Comparison of ENCODE assay signal across 19 cellular contexts in the genomic region with DNA sequence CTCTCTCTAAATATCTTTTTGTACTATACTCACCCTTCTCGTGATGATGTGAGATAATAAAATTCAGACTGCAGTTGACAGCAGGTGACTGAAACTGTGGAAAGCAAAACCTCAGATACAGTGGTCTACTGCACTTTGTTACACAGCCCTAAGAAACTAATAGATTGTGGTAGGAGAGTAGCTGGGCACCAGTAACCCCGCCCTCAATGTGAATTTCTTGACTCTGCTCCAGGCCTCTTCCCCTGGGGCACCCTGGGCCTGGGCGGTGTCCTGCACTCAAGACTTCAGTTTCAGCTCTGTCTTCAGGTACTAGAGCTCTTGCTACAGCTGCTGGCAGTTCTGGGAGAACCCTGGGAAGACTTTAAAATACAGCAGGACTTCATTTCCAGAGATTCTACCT.
DNase-seq lines count a peak whose midpoint lies in the region; ATAC-seq, FAIRE-seq and TF ChIP-seq lines count a peak whose summit lies in the region.
"Had no signal": no experiment of that assay in that cellular context is flagged by ENCODE, and none has a peak within 500 bp of the region (broad histone marks: within the 10 kb centered on the region; RNA-seq: fewer than 3 reads in every experiment).

No MANE protein-coding gene starts in this region.

- no peak for TF ChIP-seq EP300 in GM12878 (IDR thresholded peaks at IDR 0.05; ENCODE audit: borderline replicate concordance in 1 of 2, control insufficient read depth in 1 of 2, low read depth in 2 of 2, low read length in 2 of 2)

- no peaks in the 10 kb centered on the region for H3K9me3 Mint-ChIP-seq in neural progenitor cell

- no peaks in the 10 kb centered on the region for H3F3A ChIP-seq in neural progenitor cell (ENCODE audit: low read depth)

- ATAC-seq in DND-41 (ENCODE audit: insufficient read depth, low read depth) (no peak), GM19025 (IDR thresholded peaks at IDR 0.05; ENCODE audit: low read depth, unreplicated experiment) (peak; percentile 59), GM12878 (peak; percentile 83), HG03280 (IDR thresholded peaks at IDR 0.05; ENCODE audit: unreplicated experiment) (no peak)
- ATAC-seq: HCT116 had no signal

- intact Hi-C loops in GM12878 (cut with micrococcal nuclease; ENCODE audit: unreplicated experiment): no loop called here

- 0 out of 2 replicates have a peak overlapping the region, but pooled peaks have one; percentile 23 for H3K27ac ChIP-seq in DND-41 (ENCODE audit: low read length)
- no peak overlapping the region for H3K27ac ChIP-seq in GM12878 (ENCODE audit: control insufficient read depth, insufficient read depth)
- no peak overlapping the region for H3K27ac ChIP-seq in neural progenitor cell
- H3K27ac ChIP-seq: BLaER1, GM23248 had no signal

- POLR2A ChIA-PET in GM12878 (lab: Charles Lee): no interaction called here

- WGBS in GM12878 (ENCODE audit: insufficient coverage, insufficient replicate concordance, low lambda C conversion rate, missing lambda C conversion rate): 7% methylated on average over 3 of the region's 3 CpGs

- no TSS peak for BruUV-seq in GM12878 (replicated peaks; lab: Mats Ljungman, UMichigan)

- no peak overlapping the region for H3K4me3 Mint-ChIP-seq in neural progenitor cell
- H3K4me3 Mint-ChIP-seq: CD8-positive, alpha-beta memory T cell had no signal

- H3K79me2 ChIP-seq in DND-41 (ENCODE audit: insufficient read depth, low read length) (no peaks in the 10 kb centered on the region), GM12878 (ENCODE audit: control insufficient read depth, insufficient read depth, low read length) (no peaks in the 10 kb centered on the region), neural progenitor cell (ENCODE audit: low read depth) (no peaks in the 10 kb centered on the region)

- no peak overlapping the region for H3K27ac Mint-ChIP-seq in neural progenitor cell
- H3K27ac Mint-ChIP-seq: CD8-positive, alpha-beta memory T cell had no signal

- H3K27me3 ChIP-seq in DND-41 (ENCODE audit: insufficient read depth, low read length, poor library complexity): no peaks in the 10 kb centered on the region
- no peaks in the 10 kb centered on the region for H3K27me3 ChIP-seq in GM12878 (replicated peaks in 1 of 2; ENCODE audit: control insufficient read depth in 2 of 2, insufficient read depth in 2 of 2, low read length in 1 of 2)
- no peaks in the 10 kb centered on the region for H3K27me3 ChIP-seq in neural progenitor cell
- H3K27me3 ChIP-seq: BLaER1 had no signal

- peak overlapping the region; percentile 24 for H2AFZ ChIP-seq in DND-41 (ENCODE audit: low read depth, low read length)
- H2AFZ ChIP-seq in GM12878 (ENCODE audit: control insufficient read depth, low read depth, low read length): no peak overlapping the region
- H2AFZ ChIP-seq in neural progenitor cell (replicated peaks): no peak overlapping the region
- H2AFZ ChIP-seq: GM23248 had no signal

- H4K20me1 ChIP-seq in DND-41 (ENCODE audit: insufficient read depth, low read length) (no peaks in the 10 kb centered on the region), GM12878 (ENCODE audit: control insufficient read depth, insufficient read depth) (no peaks in the 10 kb centered on the region), neural progenitor cell (ENCODE audit: low read depth) (no peaks in the 10 kb centered on the region)
- H4K20me1 ChIP-seq: BLaER1 had no signal

- no peaks in the 10 kb centered on the region for H3K36me3 ChIP-seq in DND-41 (ENCODE audit: insufficient read depth, low read length)
- no peaks in the 10 kb centered on the region for H3K36me3 ChIP-seq in GM12878 (ENCODE audit: control insufficient read depth in 2 of 2, insufficient read depth in 2 of 2, low read length in 1 of 2)
- H3K36me3 ChIP-seq in neural progenitor cell: no peaks in the 10 kb centered on the region
- H3K36me3 ChIP-seq: BLaER1 had no signal

- in situ Hi-C loops in GM12878 (cut with MboI): no loop called here

- H3K9ac ChIP-seq in DND-41 (ENCODE audit: low read depth, low read length) (no peak overlapping the region), GM12878 (ENCODE audit: control insufficient read depth, insufficient read depth, low read length) (no peak overlapping the region), neural progenitor cell (no peak overlapping the region)
- H3K9ac ChIP-seq: BLaER1, GM23248 had no signal

- SMC1A ChIA-PET in GM12878 (lab: Charles Lee; ENCODE audit: uncharacterized antibody, unreplicated experiment): interaction anchor here (0.7 kb wide), 1 partner anchor 72 kb away, joined by 3 read pairs; no protein-coding TSS in a partner anchor

- H3K4me2 ChIP-seq in DND-41 (ENCODE audit: insufficient read depth, low read length): no peak overlapping the region
- H3K4me2 ChIP-seq in GM12878 (ENCODE audit: control insufficient read depth, insufficient read depth): no peak overlapping the region
- H3K4me2 ChIP-seq in neural progenitor cell: no peak overlapping the region
- H3K4me2 ChIP-seq: BLaER1 had no signal

- no peak for FAIRE-seq in GM12878 (lab: Jason Lieb, UNC)
- FAIRE-seq: GM12891, H54 had no signal

- H3K27me3 Mint-ChIP-seq in neural progenitor cell (ENCODE audit: insufficient read depth, low read depth): no peaks in the 10 kb centered on the region
- H3K27me3 Mint-ChIP-seq: CD8-positive, alpha-beta memory T cell had no signal

- no peaks in the 10 kb centered on the region for H3K4me1 Mint-ChIP-seq in neural progenitor cell
- H3K4me1 Mint-ChIP-seq: CD8-positive, alpha-beta memory T cell had no signal

- CTCF ChIA-PET in GM12878 (lab: Yijun Ruan, JAX): interaction anchor here (1.2 kb wide), 1 partner anchor 197 kb away, joined by 3 read pairs; no protein-coding TSS in a partner anchor

- RAD21 ChIA-PET in GM12878 (lab: Charles Lee; ENCODE audit: unreplicated experiment): no interaction called here

- TF ChIP-seq POLR2A in GM12878 (IDR thresholded peaks at IDR 0.05; ENCODE audit: low read depth, low read length): no peak

- H3K9me3 ChIP-seq in DND-41 (ENCODE audit: insufficient read depth, low read length, severe bottlenecking): no peaks in the 10 kb centered on the region
- no peaks in the 10 kb centered on the region for H3K9me3 ChIP-seq in GM12878 (replicated peaks; ENCODE audit: control insufficient read depth, insufficient read depth, low read length)
- H3K9me3 ChIP-seq in neural progenitor cell (ENCODE audit: low read depth): no peaks in the 10 kb centered on the region
- H3K9me3 ChIP-seq: BLaER1, Caco-2 had no signal

- peaks cover 5% of the 10 kb centered on the region; the same call in 1 of the 2 replicates for H3K4me1 ChIP-seq in DND-41 (ENCODE audit: insufficient read depth, low read length)
- no peaks in the 10 kb centered on the region for H3K4me1 ChIP-seq in GM12878 (ENCODE audit: control insufficient read depth, insufficient read depth, low read length)
- H3K4me1 ChIP-seq in neural progenitor cell: no peaks in the 10 kb centered on the region
- H3K4me1 ChIP-seq: BLaER1, Caco-2 had no signal

- TF ChIP-seq RAD21 in GM12878 (IDR thresholded peaks at IDR 0.05; ENCODE audit: insufficient read depth, low read depth, low read length): no peak

- TF ChIP-seq CTCF in DND-41 (IDR thresholded peaks at IDR 0.05; ENCODE audit: borderline replicate concordance, extremely low read depth, low read length, poor library complexity, severe bottlenecking): no peak
- TF ChIP-seq CTCF in GM12878 (IDR thresholded peaks at IDR 0.05 in 2 of 3, conservative IDR thresholded peaks at IDR 0.05 in 1 of 3; ENCODE audit: control insufficient read depth in 2 of 3, extremely low read depth in 1 of 3, insufficient read depth in 1 of 3, low read depth in 3 of 3, low read length in 3 of 3): no peak
- TF ChIP-seq CTCF in neural progenitor cell (IDR thresholded peaks at IDR 0.05): no peak

- no peaks in the 10 kb centered on the region for H3K36me3 Mint-ChIP-seq in neural progenitor cell
- H3K36me3 Mint-ChIP-seq: CD8-positive, alpha-beta memory T cell had no signal

- no peak overlapping the region for H3K4me3 ChIP-seq in DND-41 (ENCODE audit: low read depth in 1 of 2, low read length in 2 of 2)
- no peak overlapping the region for H3K4me3 ChIP-seq in GM12878
- no peak overlapping the region for H3K4me3 ChIP-seq in neural progenitor cell
- H3K4me3 ChIP-seq: BLaER1, GM23248 had no signal

- no peak for DNase-seq in DND-41
- peak; percentile 59 for DNase-seq in NCI-H69 (lab: John Stamatoyannopoulos, UW)
- DNase-seq in GM12878 (ENCODE audit: low read depth, low spot score): no peak
- DNase-seq in NOMO-1 treated with DMSO at 0.1 percent for 48 hours (lab: John Stamatoyannopoulos, UW; ENCODE audit: unreplicated experiment): no peak
- no peak for DNase-seq in activated gamma-delta T cell treated with Interleukin-2 at 50 U/mL for 16 hours
- DNase-seq in neural progenitor cell (ENCODE audit: low spot score): no peak
- DNase-seq: 8988T; AML-193; Caco-2; CD8-positive, alpha-beta memory T cell; DMS53; GM23248; IMR-90 had no signal

TF ChIP-seq in GM12878, 131 proteins besides CTCF, POLR2A, EP300 and RAD21:
- TF ChIP-seq BHLHE40 (IDR thresholded peaks at IDR 0.05; ENCODE audit: borderline replicate concordance in 1 of 2, low read depth in 2 of 2, low read length in 1 of 2) (peak in 1 of 2 experiments; percentile 16; a peak in 1 of 4 replicates), SMAD1 (IDR thresholded peaks at IDR 0.05; ENCODE audit: low read depth, partially characterized antibody) (no peak)

Comparison
In these comparisons a context has a peak if more than half of its experiments do, and no peak if none do; other contexts are left out.
1. ATAC-seq: peak in GM19025 (single experiment) and GM12878 (single experiment); none in DND-41 (single experiment) and HG03280 (single experiment).